22 cellular contexts compared by ENCODE assay signal in the genomic region with DNA sequence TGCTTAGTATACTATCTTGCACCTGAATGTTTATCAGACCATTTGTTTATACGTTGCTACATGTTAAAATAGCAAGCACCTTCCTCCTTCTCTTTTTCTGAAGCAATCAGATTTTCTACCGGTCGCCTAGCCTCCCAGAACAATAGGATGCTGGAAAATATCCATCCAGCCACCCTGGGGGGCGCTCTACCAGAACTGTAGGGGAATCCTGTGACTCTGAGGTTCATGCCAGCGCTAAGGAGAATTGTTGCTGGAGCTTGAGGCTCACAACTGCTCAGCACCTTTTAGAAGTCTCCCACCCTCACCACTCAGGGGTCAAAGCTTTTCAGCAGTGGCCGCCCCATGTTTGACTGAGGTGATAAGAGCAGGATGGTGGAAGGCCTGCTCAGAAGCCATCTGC. TPM values are rescaled to one million over a fixed set of nuclear protein-coding genes. Genes with fewer than 3 reads are reported as not detected.
DNase-seq lines count a peak whose midpoint lies in the region; ATAC-seq, FAIRE-seq and TF ChIP-seq lines count a peak whose summit lies in the region.
"Had no signal": no experiment of that assay in that cellular context is flagged by ENCODE, and none has a peak within 500 bp of the region (broad histone marks: within the 10 kb centered on the region; RNA-seq: fewer than 3 reads in every experiment).

No MANE protein-coding gene starts in this region.

- BruUV-seq in K562 (replicated peaks; lab: Mats Ljungman, UMichigan), result no TSS peak

- H3K4me1 ChIP-seq in K562 (replicated peaks in 1 of 2; ENCODE audit: control insufficient read depth in 2 of 2, insufficient read depth in 2 of 2, low read length in 2 of 2), result no peaks in the 10 kb centered on the region
- peaks cover 1% of the 10 kb centered on the region; the same call in 1 of the 2 replicates for H3K4me1 ChIP-seq in iPS DF 6.9 (ENCODE audit: control insufficient read depth, insufficient read depth, low read length)
- peaks cover 0 to 27% (median 7%) of the 10 kb centered on the region in 4 donors for H3K4me1 ChIP-seq in right lobe of liver
- H3K4me1 ChIP-seq: SJSA1 had no signal

- H3K4me1 Mint-ChIP-seq in HFFc6 (ENCODE audit: low read depth), result peaks cover 38% of the 10 kb centered on the region

- H3K27ac ChIP-seq in K562 (ENCODE audit: extremely low read depth, low read depth, low read length) (no peak overlapping the region), iPS DF 6.9 (ENCODE audit: low read length) (no peak overlapping the region), right lobe of liver (no peak overlapping the region)
- H3K27ac ChIP-seq: KMS-11, SJSA1 had no signal

- no peaks in the 10 kb centered on the region for H3K9me3 ChIP-seq in K562 (replicated peaks; ENCODE audit: control insufficient read depth, insufficient read depth, low read depth, low read length)
- H3K9me3 ChIP-seq in iPS DF 6.9 (ENCODE audit: control insufficient read depth, insufficient read depth, low read length), result no peaks in the 10 kb centered on the region
- no peaks in the 10 kb centered on the region for H3K9me3 ChIP-seq in right lobe of liver
- H3K9me3 ChIP-seq: SJSA1 had no signal

- H3K4me3 Mint-ChIP-seq in HFFc6, result no peak overlapping the region
- H3K4me3 Mint-ChIP-seq: CD4-positive, CD25-positive, alpha-beta regulatory T cell had no signal

- POLR2A ChIA-PET in K562 (lab: Yijun Ruan, JAX), result no interaction called here

- CTCF ChIA-PET in K562 (lab: Yijun Ruan, JAX; ENCODE audit: low intra/inter-chr PET ratio), result no interaction called here

- no peak overlapping the region for H2AFZ ChIP-seq in K562 (ENCODE audit: low read depth, low read length)

- no peak overlapping the region for H3K4me3 ChIP-seq in K562
- no peak overlapping the region for H3K4me3 ChIP-seq in iPS DF 6.9 (ENCODE audit: low read length)
- H3K4me3 ChIP-seq in right lobe of liver, result no peak overlapping the region
- H3K4me3 ChIP-seq: SJSA1 had no signal

- H4K20me1 ChIP-seq in K562 (replicated peaks; ENCODE audit: control insufficient read depth, insufficient read depth, low read length), result no peaks in the 10 kb centered on the region

- no peak overlapping the region for H3K27ac Mint-ChIP-seq in HFFc6
- H3K27ac Mint-ChIP-seq: CD4-positive, CD25-positive, alpha-beta regulatory T cell had no signal

- H3K9me1 ChIP-seq in K562 (ENCODE audit: control insufficient read depth, insufficient read depth, low read length), result no peaks in the 10 kb centered on the region

- no peak for TF ChIP-seq RAD21 in K562 (CRISPR knock-in tag; conservative IDR thresholded peaks at IDR 0.05 in 1 of 2, IDR thresholded peaks at IDR 0.05 in 1 of 2)

- no peak for FAIRE-seq in K562 (lab: Jason Lieb, UNC)
- FAIRE-seq: GM12891, H54, HepG2 had no signal

- TF ChIP-seq CTCF in HFFc6 (IDR thresholded peaks at IDR 0.05) (peak; percentile 23; the same call in 1 of the 2 replicates), K562 (IDR thresholded peaks at IDR 0.05 in 2 of 3, conservative IDR thresholded peaks at IDR 0.05 in 1 of 3; ENCODE audit: insufficient read depth in 2 of 3, low read depth in 1 of 3, low read length in 3 of 3) (peak; percentile 9 to 52 (median 21); a peak in 2 of 6 replicates), right lobe of liver (IDR thresholded peaks at IDR 0.05) (no peak)

- TF ChIP-seq POLR2A in K562 (conservative IDR thresholded peaks at IDR 0.05) (no peak), right lobe of liver (IDR thresholded peaks at IDR 0.05) (no peak)

- no peak for TF ChIP-seq EP300 in K562 (IDR thresholded peaks at IDR 0.05; ENCODE audit: low read length)

- ATAC-seq in K562, result peak; percentile 70
- no peak for ATAC-seq in right lobe of liver
- no peak for ATAC-seq in GM19395 (IDR thresholded peaks at IDR 0.05; ENCODE audit: unreplicated experiment)
- ATAC-seq: HepG2, Right ventricle myocardium inferior had no signal

- no peaks in the 10 kb centered on the region for H3K27me3 Mint-ChIP-seq in HFFc6 (ENCODE audit: insufficient read depth)
- H3K27me3 Mint-ChIP-seq: CD4-positive, CD25-positive, alpha-beta regulatory T cell had no signal

- no peaks in the 10 kb centered on the region for H3K27me3 ChIP-seq in K562 (ENCODE audit: control insufficient read depth in 2 of 2, insufficient read depth in 2 of 2, low read length in 2 of 2)
- H3K27me3 ChIP-seq in iPS DF 6.9 (ENCODE audit: control insufficient read depth, insufficient read depth, low read length), result no peaks in the 10 kb centered on the region
- no peaks in the 10 kb centered on the region for H3K27me3 ChIP-seq in right lobe of liver
- H3K27me3 ChIP-seq: SJSA1 had no signal

- DNase-seq in HFFc6 (no peak), K562 (ENCODE audit: extremely low read depth in 1 of 4, low spot score in 3 of 4) (peak in 2 of 4 experiments; percentile 10 to 22), iPS DF 6.9 (ENCODE audit: low read depth, low spot score) (peak; percentile 22), right lobe of liver (no peak), NCI-H2029 treated with DMSO at 0.1 percent for 48 hours (lab: John Stamatoyannopoulos, UW) (no peak), KBM-7 (no peak)
- DNase-seq: CD4-positive, CD25-positive, alpha-beta regulatory T cell; DMS79; NCI-H1092 treated with DMSO at 0.1 percent for 48 hours; NCI-H146; NCI-H2029; NCI-H226; NCI-H510A treated with DMSO at 0.1 percent for 48 hours; NCI-H774; OCI-M1 had no signal

- no peak overlapping the region for H3K4me2 ChIP-seq in K562 (ENCODE audit: insufficient read depth, low read length)
- H3K4me2 ChIP-seq: KMS-11 had no signal

- H3K36me3 ChIP-seq in K562 (ENCODE audit: control insufficient read depth, insufficient read depth, low read length) (no peaks in the 10 kb centered on the region), iPS DF 6.9 (ENCODE audit: control insufficient read depth, insufficient read depth, low read length) (no peaks in the 10 kb centered on the region), right lobe of liver (peaks cover 0 to 18% (median 4%) of the 10 kb centered on the region in 4 donors)
- H3K36me3 ChIP-seq: SJSA1 had no signal

- intact Hi-C loops in K562 (cut with micrococcal nuclease), result no loop called here
- intact Hi-C loops in right lobe of liver (cut with DNase I), result no loop called here

- in situ Hi-C loops in K562 (cut with MboI), result no loop called here
- in situ Hi-C loops in KBM-7 (cut with MboI; ENCODE audit: low pct_unique_long_range_greater_than_20kb, low sequenced_read_pairs), result no loop called here

- no peak overlapping the region for H3K9ac ChIP-seq in K562 (ENCODE audit: insufficient read depth in 1 of 2, low read depth in 2 of 2, low read length in 2 of 2)
- H3K9ac ChIP-seq: KMS-11 had no signal

- H3K36me3 Mint-ChIP-seq in HFFc6 (ENCODE audit: low read depth), result peaks cover 19% of the 10 kb centered on the region

- 2% methylated on average over 6 of the region's 6 CpGs for WGBS in K562 (ENCODE audit: insufficient coverage, low coverage, missing lambda C conversion rate)
- WGBS in iPS DF 6.9 (ENCODE audit: insufficient coverage, insufficient read length), result no CpG with 5 or more reads among the region's 6 CpGs
- 89% methylated on average over 3 of the region's 6 CpGs for WGBS in right lobe of liver (ENCODE audit: insufficient coverage, low coverage, low lambda C conversion rate, missing lambda C conversion rate)

- no peaks in the 10 kb centered on the region for H3K9me3 Mint-ChIP-seq in HFFc6

- H3K79me2 ChIP-seq in K562 (ENCODE audit: control insufficient read depth, insufficient read depth, low read length), result no peaks in the 10 kb centered on the region

TF ChIP-seq in K562, 482 proteins besides CTCF, POLR2A, EP300 and RAD21 (continues in another document):
- TF ChIP-seq ZNF695 (CRISPR knock-in tag; IDR thresholded peaks at IDR 0.05) (no peak), ZKSCAN8 (CRISPR knock-in tag; IDR thresholded peaks at IDR 0.05) (no peak), ZNF384 (IDR thresholded peaks at IDR 0.05; ENCODE audit: low read depth, low read length) (no peak), GTF2F1 (IDR thresholded peaks at IDR 0.05; ENCODE audit: low read depth, low read length) (no peak), SOX6 (IDR thresholded peaks at IDR 0.05) (peak; percentile 41; the same call in 1 of the 2 replicates), SRSF7 (optimal IDR thresholded peaks at IDR 0.05; ENCODE audit: low read depth, low read length) (no peak), MAFF (IDR thresholded peaks at IDR 0.05; ENCODE audit: low read length) (no peak)

RNA-seq across cellular contexts. Expression of a gene that starts 27.5 kb away (rescaled TPM):
- total RNA-seq in HFFc6 (2021; fragmentation: NEBNext Ultra II Directional; extraction: Animal tissue kit (Norgen Biotek cat#: 25700)), result 10 to 100 TPM; 25.3 to 43.2 (median 39.7) TPM
- total RNA-seq in K562 (2011; cell fraction: chromatin; rRNA removed; ENCODE audit: low replicate concordance), result not detected in 2 replicates
- not detected in 2 replicates for total RNA-seq in K562 (2011; cell fraction: nucleolus; rRNA removed)
- not detected in 2 replicates for total RNA-seq in K562 (2011; cell fraction: nucleoplasm; rRNA removed)
- total RNA-seq in K562 (2014; rRNA removed) (0.82 and 1.4 TPM in 2 replicates), K562 (2014; rRNA removed; fragmentation: Illumina TruSeq; extraction: Trizol) (1.2 and 1.5 TPM in 2 replicates), K562 (2015; rRNA removed; fragmentation: Illumina TruSeq; extraction: Trizol) (1.2 and 1.6 TPM in 2 replicates), K562 (2021) (1.1 and 1.5 TPM in 2 replicates), right lobe of liver (10 to 100 TPM; 34.2 to 77.7 (median 49.1) TPM)
- polyA plus RNA-seq in K562 (2011; rRNA removed) (0.31 and 0.32 TPM in 2 replicates), K562 (2014; fragmentation: Illumina TruSeq; extraction: Trizol) (0.91 and 1.0 TPM in 2 replicates), K562 (2014; fragmentation: Nextera tagmentation; extraction: Ambion mirVana) (under 1 TPM; 0.36 to 0.42 TPM), K562 (2014; rRNA removed) (0.23 and 1.2 TPM in 2 replicates)
- polyA plus RNA-seq in K562 (2011; cell fraction: cytosol; rRNA removed), result 0.27 and 0.47 TPM in 2 replicates
- polyA plus RNA-seq in K562 (2011; cell fraction: nucleus; rRNA removed), result 0.26 and 0.37 TPM in 2 replicates
- 0.78 and 2.7 TPM in 2 replicates for polyA plus RNA-seq in K562 (2012)
- 0.42 and 0.72 TPM in 2 replicates for polyA minus RNA-seq in K562 (2011; rRNA and poly(A)+ RNA removed)
- not detected in 2 replicates for polyA minus RNA-seq in K562 (2011; cell fraction: cytosol; rRNA and poly(A)+ RNA removed)
- polyA minus RNA-seq in K562 (2011; cell fraction: nucleus; rRNA and poly(A)+ RNA removed), result not detected in 2 replicates

Comparison
In these comparisons a context has a peak if more than half of its experiments do, and no peak if none do; other contexts are left out.
1. CTCF ChIP-seq: peak in HFFc6 (single experiment) and K562 (3 of 3); none in right lobe of liver (0 of 4).
2. RNA of a gene that starts 27.5 kb away (total RNA-seq): 34.2 to 77.7 TPM in right lobe of liver and 25.3 to 43.2 TPM in HFFc6; 0.82 to 1.6 TPM in K562; every median in the first group is over 4 times any median in the second.